12 cellular contexts compared by ENCODE assay signal in genomic region chr22:45934659-45935341, GRCh38. TPM values are rescaled to one million over a fixed set of nuclear protein-coding genes. Genes with fewer than 3 reads are reported as not detected.
DNase-seq lines count a peak whose midpoint lies in the region; ATAC-seq and TF ChIP-seq lines count a peak whose summit lies in the region.
"Had no signal": no experiment of that assay in that cellular context is flagged by ENCODE, and none has a peak within 500 bp of the region (broad histone marks: within the 10 kb centered on the region; RNA-seq: fewer than 3 reads in every experiment).

No MANE protein-coding gene starts in this region.

- no peaks in the 10 kb centered on the region for H3K9me2 ChIP-seq in hepatocyte (replicated peaks; ENCODE audit: insufficient read depth)

- H3K4me2 ChIP-seq in hepatocyte, result no peak overlapping the region

- H4K20me1 ChIP-seq in hepatocyte (ENCODE audit: insufficient read depth, poor library complexity, severe bottlenecking), result no peaks in the 10 kb centered on the region

- peak; percentile 23 to 85 for ATAC-seq in left cardiac atrium
- ATAC-seq in SK-N-SH treated with all-trans-retinoic acid at 6 μM for 48 hours, result peak; percentile 70
- no peak for ATAC-seq in GM21576 (IDR thresholded peaks at IDR 0.05; ENCODE audit: unreplicated experiment)
- ATAC-seq: stimulated activated naive CD8-positive, alpha-beta T cell treated with anti-CD3 and anti-CD28 coated beads, Interleukin-15, amount 100 ng/mL, for 72 hours had no signal

- no peak overlapping the region for H3K27ac ChIP-seq in hepatocyte
- H3K27ac ChIP-seq: neutrophil had no signal

- H3K27me3 ChIP-seq in hepatocyte, result no peaks in the 10 kb centered on the region

- DNase-seq in left cardiac atrium (no peak), cardiac septum (ENCODE audit: low spot score) (no peak), hepatocyte (ENCODE audit: low spot score) (peak; percentile 45)
- no peak for DNase-seq in activated effector memory CD4-positive, alpha-beta T cell treated with Interleukin-2 at 50 U/mL for 16 hours
- no peak for DNase-seq in activated CD4-positive, alpha-beta T cell treated with anti-CD3 and anti-CD28 coated beads for 1 hour
- no peak for DNase-seq in activated CD8-positive, alpha-beta memory T cell treated with anti-CD3 and anti-CD28 coated beads, Interleukin-2, amount 50 U/mL, for 4 hours
- DNase-seq: activated CD4-positive, alpha-beta T cell treated with anti-CD3 and anti-CD28 coated beads, Interleukin-2, amount 50 U/mL, for 1 hour; endodermal cell; stimulated activated naive CD8-positive, alpha-beta T cell treated with anti-CD3 and anti-CD28 coated beads, Interleukin-15, amount 100 ng/mL, for 72 hours had no signal

- 64% methylated on average over 27 of the region's 27 CpGs for WGBS in hepatocyte (ENCODE audit: low lambda C conversion rate, missing lambda C conversion rate)

- H3K79me2 ChIP-seq in hepatocyte, result no peaks in the 10 kb centered on the region

- H3K36me3 ChIP-seq in hepatocyte (replicated peaks; ENCODE audit: insufficient read depth, low read depth), result no peaks in the 10 kb centered on the region
- H3K36me3 ChIP-seq: neutrophil had no signal

- no peak overlapping the region for H3K4me3 ChIP-seq in hepatocyte

- H3K9me3 ChIP-seq in hepatocyte (ENCODE audit: low read depth), result no peaks in the 10 kb centered on the region
- H3K9me3 ChIP-seq: neutrophil had no signal

- TF ChIP-seq CTCF in hepatocyte (IDR thresholded peaks at IDR 0.05; ENCODE audit: poor library complexity), result no peak

- intact Hi-C loops in left cardiac atrium (cut with DNase I), result no loop called here
- intact Hi-C loops in cardiac septum (cut with DNase I), result no loop called here

- H3K4me1 ChIP-seq in hepatocyte (ENCODE audit: insufficient read depth), result no peaks in the 10 kb centered on the region

- H2AFZ ChIP-seq in hepatocyte, result no peak overlapping the region

TF ChIP-seq in SK-N-SH treated with all-trans-retinoic acid at 6 μM for 48 hours, 23 proteins besides CTCF, POLR2A, EP300 and RAD21:
- TF ChIP-seq RARB (CRISPR knock-in tag; IDR thresholded peaks at IDR 0.05) (no peak), CSRNP3 (CRISPR knock-in tag; IDR thresholded peaks at IDR 0.05) (no peak), ISL1 (CRISPR knock-in tag; IDR thresholded peaks at IDR 0.05) (no peak), ZNF8 (CRISPR knock-in tag; IDR thresholded peaks at IDR 0.05) (no peak), OSR1 (CRISPR knock-in tag; IDR thresholded peaks at IDR 0.05) (no peak), ESRRG (CRISPR knock-in tag; IDR thresholded peaks at IDR 0.05) (no peak), ZFP30 (CRISPR knock-in tag; IDR thresholded peaks at IDR 0.05) (no peak), ZFP3 (CRISPR knock-in tag; IDR thresholded peaks at IDR 0.05) (no peak), PATZ1 (CRISPR knock-in tag; IDR thresholded peaks at IDR 0.05; ENCODE audit: borderline replicate concordance) (no peak), SNAI2 (CRISPR knock-in tag; IDR thresholded peaks at IDR 0.05) (no peak), ZC3H10 (CRISPR knock-in tag; IDR thresholded peaks at IDR 0.05) (no peak), ARNTL (CRISPR knock-in tag; IDR thresholded peaks at IDR 0.05; ENCODE audit: borderline replicate concordance, low read depth) (no peak)

RNA-seq across cellular contexts. Expression of gene WNT7B, which starts 42.2 kb away (rescaled TPM):
- not detected for total RNA-seq in left cardiac atrium
- total RNA-seq in cardiac septum, result not detected
- total RNA-seq in hepatocyte, result 2.4 and 2.9 TPM in 2 replicates
- 1.9 and 2.0 TPM in 2 replicates for polyA plus RNA-seq in hepatocyte
- total RNA-seq: endodermal cell had no signal
